In genomic region chr3:98561727-98562521, GRCh38 we compare ENCODE assay signal across 14 cellular contexts. TPM values are rescaled to one million over a fixed set of nuclear protein-coding genes. Genes with fewer than 3 reads are reported as not detected.
DNase-seq lines count a peak whose midpoint lies in the region; ATAC-seq and TF ChIP-seq lines count a peak whose summit lies in the region.
"Had no signal": no experiment of that assay in that cellular context is flagged by ENCODE, and none has a peak within 500 bp of the region (broad histone marks: within the 10 kb centered on the region; RNA-seq: fewer than 3 reads in every experiment).

No MANE protein-coding gene starts in this region.

- no peak for TF ChIP-seq CTCF in IMR-90 (conservative IDR thresholded peaks at IDR 0.05; ENCODE audit: low read depth, low read length)

- no peak overlapping the region for H2BK120ac ChIP-seq in IMR-90 (ENCODE audit: low read depth, low read length)

- H3K27ac ChIP-seq in IMR-90 (ENCODE audit: insufficient read depth, low read length) = no peak overlapping the region
- H3K27ac ChIP-seq: uterus had no signal

- H4K8ac ChIP-seq in IMR-90 (ENCODE audit: low read depth in 2 of 2, low read length in 2 of 2) = no peak overlapping the region

- peaks cover 90% of the 10 kb centered on the region for H3K4me1 Mint-ChIP-seq in stimulated activated naive CD8-positive, alpha-beta T cell treated with anti-CD3 and anti-CD28 coated beads, Interleukin-15, Interleukin-2, amounts not matched to agents 100 ng/mL and 50 ng/mL, for 24 hours (ENCODE audit: low read depth)

- no peaks in the 10 kb centered on the region for H3K27me3 Mint-ChIP-seq in stimulated activated naive CD8-positive, alpha-beta T cell treated with anti-CD3 and anti-CD28 coated beads, Interleukin-15, Interleukin-2, amounts not matched to agents 100 ng/mL and 50 ng/mL, for 24 hours

- H3K4me1 ChIP-seq in IMR-90 (ENCODE audit: control insufficient read depth, insufficient read depth, low read length) = no peaks in the 10 kb centered on the region; the same call in 1 of the 2 replicates
- H3K4me1 ChIP-seq: BE2C, uterus had no signal

- no peak overlapping the region for H2AK9ac ChIP-seq in IMR-90 (replicated peaks; ENCODE audit: low read depth, low read length, poor library complexity)

- no peak overlapping the region for H3K56ac ChIP-seq in IMR-90 (ENCODE audit: extremely low read depth, insufficient read depth, low read length)

- 80% methylated on average over 1 of the region's 5 CpGs; no CpG with 5 or more reads in 1 of the 2 experiments for WGBS in IMR-90 (ENCODE audit: extremely low coverage in 2 of 2, insufficient read length in 1 of 2), 2 experiments

- no peak overlapping the region for H3K18ac ChIP-seq in IMR-90 (ENCODE audit: low read depth, low read length)

- no peaks in the 10 kb centered on the region for H4K20me1 ChIP-seq in IMR-90 (ENCODE audit: insufficient read depth, low read length)

- peak overlapping the region; percentile 32 for H3K4me3 Mint-ChIP-seq in stimulated activated naive CD8-positive, alpha-beta T cell treated with anti-CD3 and anti-CD28 coated beads, Interleukin-15, Interleukin-2, amounts not matched to agents 100 ng/mL and 50 ng/mL, for 24 hours

- H3K4me3 ChIP-seq in IMR-90 (ENCODE audit: insufficient read depth, low read depth, low read length) = no peak overlapping the region
- H3K4me3 ChIP-seq: uterus had no signal

- no peak for TF ChIP-seq RAD21 in IMR-90 (IDR thresholded peaks at IDR 0.05; ENCODE audit: low read length)

- CTCF ChIA-PET in IMR-90 (lab: Yijun Ruan, JAX) = no interaction called here

- H4K5ac ChIP-seq in IMR-90 (ENCODE audit: low read depth, low read length) = no peak overlapping the region

- no peak overlapping the region for H3K4ac ChIP-seq in IMR-90 (ENCODE audit: low read depth, low read length)

- H3K9me1 ChIP-seq in IMR-90 (ENCODE audit: insufficient read depth, low read length) = no peaks in the 10 kb centered on the region

- no peak overlapping the region for H3K9ac ChIP-seq in IMR-90 (ENCODE audit: low read depth, low read length)

- H3K4me2 ChIP-seq in IMR-90 (ENCODE audit: low read depth, low read length) = no peak overlapping the region

- in situ Hi-C loops in IMR-90 (cut with MboI; ENCODE audit: low sequenced_read_pairs) = loop anchor here (25.0 kb wide), 1 partner anchor 225 kb away; no protein-coding TSS in a partner anchor

- no peak for TF ChIP-seq POLR2A in IMR-90 (IDR thresholded peaks at IDR 0.05; ENCODE audit: low read depth, low read length)

- no peak overlapping the region for H2BK5ac ChIP-seq in IMR-90 (ENCODE audit: low read depth, low read length, poor library complexity, severe bottlenecking)

- no peak overlapping the region for H4K91ac ChIP-seq in IMR-90 (ENCODE audit: insufficient read depth, low read depth, low read length)

- no peak overlapping the region for H2AFZ ChIP-seq in IMR-90 (replicated peaks; ENCODE audit: low read length, poor library complexity)

- no peaks in the 10 kb centered on the region for H3K36me3 Mint-ChIP-seq in stimulated activated naive CD8-positive, alpha-beta T cell treated with anti-CD3 and anti-CD28 coated beads, Interleukin-15, Interleukin-2, amounts not matched to agents 100 ng/mL and 50 ng/mL, for 24 hours (ENCODE audit: low read depth)

- peak overlapping the region; percentile 45 for H3K27ac Mint-ChIP-seq in stimulated activated naive CD8-positive, alpha-beta T cell treated with anti-CD3 and anti-CD28 coated beads, Interleukin-15, Interleukin-2, amounts not matched to agents 100 ng/mL and 50 ng/mL, for 24 hours

- no peaks in the 10 kb centered on the region for H3K79me1 ChIP-seq in IMR-90 (ENCODE audit: low read depth in 1 of 2, low read length in 2 of 2)

- DNase-seq in stimulated activated naive CD8-positive, alpha-beta T cell treated with anti-CD3 and anti-CD28 coated beads, Interleukin-15, Interleukin-2, amounts not matched to agents 100 U/mL and 50 U/mL, for 24 hours = no peak
- peak; percentile 12 for DNase-seq in IMR-90
- DNase-seq in amniotic epithelial cell (ENCODE audit: low read depth) = peak; percentile 39
- DNase-seq in ureter (ENCODE audit: low spot score) = no peak
- DNase-seq: aorta; BE2C; NCI-H2029; stimulated activated CD4-positive, alpha-beta T cell treated with anti-CD3 and anti-CD28 coated beads, Interleukin-2, amount 100 ng/mL, for 24 hours; uterus had no signal

- no peak overlapping the region for H3K14ac ChIP-seq in IMR-90 (replicated peaks; ENCODE audit: low read depth, low read length)

- no peaks in the 10 kb centered on the region for H3K9me3 ChIP-seq in IMR-90 (ENCODE audit: control insufficient read depth, insufficient read depth, low read length)
- H3K9me3 ChIP-seq: BE2C, uterus had no signal

- peaks cover under 1% of the 10 kb centered on the region for H3K27me3 ChIP-seq in IMR-90 (ENCODE audit: control insufficient read depth, insufficient read depth, low read length)
- H3K27me3 ChIP-seq: uterus had no signal

- no peaks in the 10 kb centered on the region for H3K9me3 Mint-ChIP-seq in stimulated activated naive CD8-positive, alpha-beta T cell treated with anti-CD3 and anti-CD28 coated beads, Interleukin-15, Interleukin-2, amounts not matched to agents 100 ng/mL and 50 ng/mL, for 24 hours

- no TSS peak for BruUV-seq in IMR-90 (replicated peaks; lab: Mats Ljungman, UMichigan)

- POLR2A ChIA-PET in IMR-90 (lab: Charles Lee; ENCODE audit: unreplicated experiment) = no interaction called here

- no peak overlapping the region for H2AK5ac ChIP-seq in IMR-90 (ENCODE audit: low read depth, low read length)

- no peak for ATAC-seq in stimulated activated naive CD8-positive, alpha-beta T cell treated with anti-CD3 and anti-CD28 coated beads, Interleukin-15, Interleukin-2, amounts not matched to agents 100 U/mL and 50 U/mL, for 24 hours
- no peak for ATAC-seq in IMR-90 (ENCODE audit: low read depth)
- no peak for ATAC-seq in HG03139 (IDR thresholded peaks at IDR 0.05; ENCODE audit: unreplicated experiment)
- ATAC-seq in HG03097 (IDR thresholded peaks at IDR 0.05; ENCODE audit: low FRiP score, unreplicated experiment) = no peak
- no peak for ATAC-seq in GM19328 (IDR thresholded peaks at IDR 0.05; ENCODE audit: unreplicated experiment)

- no peak overlapping the region for H2BK15ac ChIP-seq in IMR-90 (ENCODE audit: low read depth, low read length)

- 0 out of 2 replicates have a peak overlapping the region, but pooled peaks have one; percentile 29 for H2BK20ac ChIP-seq in IMR-90 (ENCODE audit: low read depth, low read length)

- no peak overlapping the region for H3K23ac ChIP-seq in IMR-90 (ENCODE audit: low read depth, low read length)

- no peaks in the 10 kb centered on the region for H3K36me3 ChIP-seq in IMR-90 (ENCODE audit: control insufficient read depth, insufficient read depth, low read length)
- H3K36me3 ChIP-seq: BE2C, uterus had no signal

- dilution Hi-C loops in IMR-90 (cut with HindIII; ENCODE audit: low sequenced_read_pairs, unreplicated experiment) = no loop called here

- intact Hi-C loops in IMR-90 (cut with micrococcal nuclease) = no loop called here

TF ChIP-seq in IMR-90, 13 proteins besides CTCF, POLR2A, EP300 and RAD21:
- TF ChIP-seq MXI1 (IDR thresholded peaks at IDR 0.05; ENCODE audit: borderline replicate concordance, low read depth, low read length) = no peak
- no peak for TF ChIP-seq RCOR1 (IDR thresholded peaks at IDR 0.05; ENCODE audit: insufficient replicate concordance, low read length)
- no peak for TF ChIP-seq MAZ (IDR thresholded peaks at IDR 0.05; ENCODE audit: borderline replicate concordance, low read depth, low read length)
- TF ChIP-seq USF2 (IDR thresholded peaks at IDR 0.05; ENCODE audit: low read depth, low read length) = no peak
- TF ChIP-seq ELK1 (IDR thresholded peaks at IDR 0.05; ENCODE audit: borderline replicate concordance, low read depth, low read length) = no peak
- no peak for TF ChIP-seq NFE2L2 (IDR thresholded peaks at IDR 0.05; ENCODE audit: low read depth, low read length)
- TF ChIP-seq CHD1 (IDR thresholded peaks at IDR 0.05; ENCODE audit: low read depth, low read length) = no peak
- no peak for TF ChIP-seq BHLHE40 (IDR thresholded peaks at IDR 0.05; ENCODE audit: low read depth, low read length)
- no peak for TF ChIP-seq SMC3 (IDR thresholded peaks at IDR 0.05; ENCODE audit: low read depth, low read length)
- TF ChIP-seq MAFK (IDR thresholded peaks at IDR 0.05; ENCODE audit: low read depth, low read length) = no peak

RNA-seq across cellular contexts. Expression of gene GPR15, which starts 30.1 kb away (rescaled TPM):
- total RNA-seq in IMR-90 (2012; rRNA removed) (not detected in 2 replicates), ureter (4.0 TPM)
- polyA plus RNA-seq in IMR-90 (2012; rRNA removed) = not detected in 2 replicates
- polyA plus RNA-seq in IMR-90 (2012; cell fraction: cytosol; rRNA removed) = not detected in 2 replicates
- not detected in 2 replicates for polyA plus RNA-seq in IMR-90 (2012; cell fraction: nucleus; rRNA removed; ENCODE audit: low replicate concordance)
- total RNA-seq: aorta, fibroblast of villous mesenchyme, uterus had no signal
- polyA plus RNA-seq: aorta had no signal

RNA-seq across cellular contexts. Expression of gene CPOX, which starts 31.5 kb away (rescaled TPM):
- total RNA-seq in IMR-90 (2012; rRNA removed) (14.5 and 20.3 TPM in 2 replicates), ureter (17.5 TPM)
- 17.9 and 19.4 TPM in 2 replicates for polyA plus RNA-seq in IMR-90 (2012; rRNA removed)
- polyA plus RNA-seq in IMR-90 (2012; cell fraction: cytosol; rRNA removed) = 14.1 and 20.7 TPM in 2 replicates
- 27.3 and 29.1 TPM in 2 replicates for polyA plus RNA-seq in IMR-90 (2012; cell fraction: nucleus; rRNA removed; ENCODE audit: low replicate concordance)

RNA-seq across cellular contexts. Expression of gene CLDND1, which starts 39.2 kb away (rescaled TPM):
- total RNA-seq in IMR-90 (2012; rRNA removed) = 78.3 and 125 TPM in 2 replicates
- 67.4 and 75.8 TPM in 2 replicates for polyA plus RNA-seq in IMR-90 (2012; rRNA removed)
- polyA plus RNA-seq in IMR-90 (2012; cell fraction: cytosol; rRNA removed) = 23.0 and 34.0 TPM in 2 replicates
- polyA plus RNA-seq in IMR-90 (2012; cell fraction: nucleus; rRNA removed; ENCODE audit: low replicate concordance) = 10.1 and 120 TPM in 2 replicates
- total RNA-seq in ureter = 90.2 TPM

Comparison
In these comparisons a context has a peak if more than half of its experiments do, and no peak if none do; other contexts are left out.
1. DNase-seq: peak in IMR-90 (single experiment) and amniotic epithelial cell (single experiment); none in stimulated activated naive CD8-positive, alpha-beta T cell treated with anti-CD3 and anti-CD28 coated beads, Interleukin-15, Interleukin-2, amounts not matched to agents 100 U/mL and 50 U/mL, for 24 hours (single experiment) and ureter (single experiment).